10 cellular contexts compared by ENCODE assay signal in the genomic region with DNA sequence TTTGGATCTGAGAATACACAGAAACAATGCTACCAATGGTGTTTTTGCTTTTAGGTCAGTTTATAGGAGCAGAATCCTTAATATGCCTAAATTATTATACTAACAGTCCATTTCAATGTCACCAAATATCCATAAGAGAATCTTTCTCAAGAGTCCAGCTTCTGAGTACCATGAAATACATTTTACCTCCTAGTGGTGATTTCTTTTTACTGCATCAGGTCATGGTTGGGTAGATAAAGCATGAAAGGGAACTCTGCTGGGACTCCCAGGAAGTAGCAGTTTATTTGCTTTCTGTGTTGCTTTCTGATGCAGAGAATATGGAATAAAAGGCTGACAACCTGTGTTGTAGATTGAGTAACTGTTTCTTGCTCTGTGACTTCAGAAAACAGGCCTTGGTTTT.
DNase-seq lines count a peak whose midpoint lies in the region; ATAC-seq and TF ChIP-seq lines count a peak whose summit lies in the region.
"Had no signal": no experiment of that assay in that cellular context is flagged by ENCODE, and none has a peak within 500 bp of the region (broad histone marks: within the 10 kb centered on the region; RNA-seq: fewer than 3 reads in every experiment).

No MANE protein-coding gene starts in this region.

- H3K27me3 Mint-ChIP-seq in mesothelial cell of epicardium (ENCODE audit: low read depth): no peaks in the 10 kb centered on the region
- H3K27me3 Mint-ChIP-seq in activated T-helper 1 cell treated with anti-CD3 and anti-CD28 coated beads, Interleukin-12 subunit alpha, Interleukin-12 subunit beta, Interleukin-2, Interleukin-4 antibody, amounts not matched to agents 30 ng/mL and 10 ng/mL and 1 ng/mL, durations not matched to agents 14 hours and 24 hours and 36 hours (ENCODE audit: insufficient read depth): peaks cover 5% of the 10 kb centered on the region

- no peak overlapping the region for H3K27ac Mint-ChIP-seq in mesothelial cell of epicardium
- no peak overlapping the region for H3K27ac Mint-ChIP-seq in activated T-helper 1 cell treated with anti-CD3 and anti-CD28 coated beads, Interleukin-12 subunit alpha, Interleukin-12 subunit beta, Interleukin-2, Interleukin-4 antibody, amounts not matched to agents 30 ng/mL and 10 ng/mL and 1 ng/mL, durations not matched to agents 14 hours and 24 hours and 36 hours
- H3K27ac Mint-ChIP-seq: naive B cell had no signal

- peak; percentile 65 for ATAC-seq in GM18505 (IDR thresholded peaks at IDR 0.05; ENCODE audit: unreplicated experiment)
- peak; percentile 70 for ATAC-seq in HG02759 (IDR thresholded peaks at IDR 0.05; ENCODE audit: unreplicated experiment)
- ATAC-seq in HG02610 (IDR thresholded peaks at IDR 0.05; ENCODE audit: unreplicated experiment): no peak

- in situ Hi-C loops in SK-MEL-5 (cut with HindIII; ENCODE audit: low pct_unique_long_range_greater_than_20kb, low sequenced_read_pairs): no loop called here

- H3K9me3 Mint-ChIP-seq in mesothelial cell of epicardium: peaks cover 14% of the 10 kb centered on the region
- no peaks in the 10 kb centered on the region for H3K9me3 Mint-ChIP-seq in activated T-helper 1 cell treated with anti-CD3 and anti-CD28 coated beads, Interleukin-12 subunit alpha, Interleukin-12 subunit beta, Interleukin-2, Interleukin-4 antibody, amounts not matched to agents 30 ng/mL and 10 ng/mL and 1 ng/mL, durations not matched to agents 14 hours and 24 hours and 36 hours
- H3K9me3 Mint-ChIP-seq: naive B cell had no signal

- H3K27me3 ChIP-seq in H7 (ENCODE audit: control insufficient read depth, insufficient read depth, low read length): no peaks in the 10 kb centered on the region

- no peak for TF ChIP-seq POLR2A in GM18505 (IDR thresholded peaks at IDR 0.05; ENCODE audit: borderline replicate concordance, extremely low read depth, insufficient read depth, insufficient read length)

- intact Hi-C loops in activated T-helper 1 cell treated with anti-CD3 and anti-CD28 coated beads, Interleukin-12 subunit alpha, Interleukin-12 subunit beta, Interleukin-2, Interleukin-4 antibody, amounts not matched to agents 30 ng/mL and 10 ng/mL and 1 ng/mL, durations not matched to agents 14 hours and 24 hours and 36 hours (cut with micrococcal nuclease): no loop called here

- DNase-seq in SK-MEL-5 (ENCODE audit: low read depth, low spot score) (peak; percentile 52), mesothelial cell of epicardium (ENCODE audit: low spot score in 2 of 2, unreplicated experiment in 2 of 2) (no peak), AG20443 (ENCODE audit: low spot score) (no peak), H7 (no peak)
- no peak for DNase-seq in activated T-helper 1 cell treated with anti-CD3 and anti-CD28 coated beads, Interleukin-12 subunit alpha, Interleukin-12 subunit beta, Interleukin-2, Interleukin-4 antibody, amounts not matched to agents 30 ng/mL and 10 ng/mL and 1 ng/mL, durations not matched to agents 14 hours and 24 hours and 36 hours (ENCODE audit: low spot score)
- DNase-seq: activated effector memory CD4-positive, alpha-beta T cell treated with anti-CD3 and anti-CD28 coated beads, Interleukin-2, amount 50 U/mL, for 16 hours; naive B cell had no signal

- H3K4me3 ChIP-seq in H7 (ENCODE audit: insufficient read depth, low read depth, low read length): no peak overlapping the region

- no peaks in the 10 kb centered on the region for H3K4me1 Mint-ChIP-seq in mesothelial cell of epicardium
- no peaks in the 10 kb centered on the region for H3K4me1 Mint-ChIP-seq in activated T-helper 1 cell treated with anti-CD3 and anti-CD28 coated beads, Interleukin-12 subunit alpha, Interleukin-12 subunit beta, Interleukin-2, Interleukin-4 antibody, amounts not matched to agents 30 ng/mL and 10 ng/mL and 1 ng/mL, durations not matched to agents 14 hours and 24 hours and 36 hours (ENCODE audit: low read depth)

- H3K36me3 ChIP-seq in H7 (replicated peaks; ENCODE audit: control insufficient read depth, insufficient read depth, low read length): no peaks in the 10 kb centered on the region

- peaks cover 6% of the 10 kb centered on the region for H3K36me3 Mint-ChIP-seq in mesothelial cell of epicardium
- no peaks in the 10 kb centered on the region for H3K36me3 Mint-ChIP-seq in activated T-helper 1 cell treated with anti-CD3 and anti-CD28 coated beads, Interleukin-12 subunit alpha, Interleukin-12 subunit beta, Interleukin-2, Interleukin-4 antibody, amounts not matched to agents 30 ng/mL and 10 ng/mL and 1 ng/mL, durations not matched to agents 14 hours and 24 hours and 36 hours (ENCODE audit: low read depth)
- H3K36me3 Mint-ChIP-seq: naive B cell had no signal

- no peak overlapping the region for H3K4me3 Mint-ChIP-seq in mesothelial cell of epicardium
- H3K4me3 Mint-ChIP-seq in activated T-helper 1 cell treated with anti-CD3 and anti-CD28 coated beads, Interleukin-12 subunit alpha, Interleukin-12 subunit beta, Interleukin-2, Interleukin-4 antibody, amounts not matched to agents 30 ng/mL and 10 ng/mL and 1 ng/mL, durations not matched to agents 14 hours and 24 hours and 36 hours: no peak overlapping the region
- H3K4me3 Mint-ChIP-seq: naive B cell had no signal

- peak; percentile 38 for TF ChIP-seq CTCF in mesothelial cell of epicardium (IDR thresholded peaks at IDR 0.05; ENCODE audit: unreplicated experiment)
